Comparison of ENCODE assay signal across 12 cellular contexts in the genomic region with DNA sequence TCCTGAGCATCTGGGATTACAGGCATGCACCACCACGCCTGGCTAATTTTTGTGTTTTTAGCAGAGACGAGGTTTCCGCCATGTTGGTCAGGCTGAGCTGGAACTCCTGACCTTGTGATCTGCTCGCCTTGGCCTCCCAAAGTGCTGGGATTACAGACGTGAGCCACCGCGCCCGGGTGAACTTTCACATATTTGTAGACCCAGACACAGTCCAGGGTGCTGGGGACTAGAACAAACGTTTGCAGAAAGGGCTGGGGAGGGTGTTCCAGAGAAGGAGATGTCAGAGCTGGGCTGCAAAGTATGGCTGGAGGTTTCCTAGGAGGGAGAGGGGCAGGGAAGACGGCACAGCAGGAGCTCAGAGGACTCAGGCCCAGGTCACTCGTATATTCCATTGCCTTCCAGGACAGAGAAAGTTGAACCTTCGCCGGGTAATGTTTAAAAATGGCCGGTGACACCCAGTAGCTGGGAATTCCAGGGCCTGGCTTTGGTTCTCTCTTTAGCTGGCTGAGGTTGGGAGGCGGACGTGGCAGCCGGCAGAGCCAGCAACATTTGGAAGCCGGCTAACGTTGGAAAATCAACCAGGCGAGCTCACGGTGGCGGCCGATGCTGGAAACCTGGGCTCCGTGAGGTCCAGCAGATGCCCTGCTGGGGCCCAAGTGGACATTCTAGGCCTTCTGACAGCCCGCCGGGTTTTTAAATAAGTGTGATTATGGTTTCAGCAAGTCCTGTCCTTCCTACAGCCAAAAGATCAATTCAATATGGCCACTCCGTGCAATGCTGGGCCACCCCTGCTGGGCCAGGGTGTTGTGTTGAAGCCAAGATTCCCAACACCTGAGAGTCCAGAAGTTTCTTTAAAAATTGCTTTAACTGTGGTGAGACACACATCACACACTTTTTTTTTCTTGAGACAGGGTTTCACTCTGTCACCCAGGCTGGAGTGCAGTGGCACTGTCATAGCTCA. TPM values are rescaled to one million over a fixed set of nuclear protein-coding genes. Genes with fewer than 3 reads are reported as not detected.
DNase-seq lines count a peak whose midpoint lies in the region; ATAC-seq and TF ChIP-seq lines count a peak whose summit lies in the region.
"Had no signal": no experiment of that assay in that cellular context is flagged by ENCODE, and none has a peak within 500 bp of the region (broad histone marks: within the 10 kb centered on the region; RNA-seq: fewer than 3 reads in every experiment).

No MANE protein-coding gene starts in this region.

- TF ChIP-seq CTCF in coronary artery (IDR thresholded peaks at IDR 0.05) (no peak), right lobe of liver (IDR thresholded peaks at IDR 0.05) (no peak)

- peak; percentile 56 for TF ChIP-seq POLR2A in right lobe of liver (IDR thresholded peaks at IDR 0.05)

- H3K27me3 ChIP-seq in H7 (ENCODE audit: control insufficient read depth, insufficient read depth, low read length) (no peaks in the 10 kb centered on the region), right lobe of liver (no peaks in the 10 kb centered on the region), skeletal muscle tissue (ENCODE audit: control insufficient read depth in 3 of 3, insufficient read depth in 3 of 3, low read length in 3 of 3) (no peaks in the 10 kb centered on the region)

- intact Hi-C loops in right lobe of liver (cut with DNase I) = no loop called here

- DNase-seq in H7 = peak; percentile 64
- peak; percentile 79 for DNase-seq in coronary artery (ENCODE audit: low spot score)
- peak in 1 of 3 donors; percentile 67 for DNase-seq in right lobe of liver
- no peak for DNase-seq in DMS79 treated with DMSO at 0.1 percent for 48 hours (lab: John Stamatoyannopoulos, UW)
- DNase-seq in HK-2 (ENCODE audit: unreplicated experiment) = no peak
- DNase-seq: islet precursor cell; stimulated activated CD4-positive, alpha-beta T cell treated with anti-CD3 and anti-CD28 coated beads, Interleukin-15, amount 100 ng/mL, for 24 hours; stimulated activated naive CD8-positive, alpha-beta T cell treated with anti-CD3 and anti-CD28 coated beads, Interleukin-15, amount 100 ng/mL, for 72 hours; T-helper 17 cell had no signal

- H3K9ac ChIP-seq in skeletal muscle tissue (ENCODE audit: low read depth in 1 of 3, low read length in 3 of 3) = peak overlapping the region; percentile 63 to 83 (median 76)

- peak in 2 of 4 donors; percentile 0 for ATAC-seq in right lobe of liver
- ATAC-seq in HG03439 (IDR thresholded peaks at IDR 0.05; ENCODE audit: unreplicated experiment) = no peak
- ATAC-seq in HG03097 (IDR thresholded peaks at IDR 0.05; ENCODE audit: low FRiP score, unreplicated experiment) = no peak
- ATAC-seq: stimulated activated naive CD8-positive, alpha-beta T cell treated with anti-CD3 and anti-CD28 coated beads, Interleukin-15, amount 100 ng/mL, for 72 hours; T-helper 17 cell had no signal

- H3K4me1 ChIP-seq in right lobe of liver = peaks cover 0 to 86% (median 28%) of the 10 kb centered on the region in 4 donors
- peaks cover 36 to 65% (median 55%) of the 10 kb centered on the region in 3 donors for H3K4me1 ChIP-seq in skeletal muscle tissue (ENCODE audit: control insufficient read depth in 3 of 3, insufficient read depth in 3 of 3, low read length in 3 of 3)

- H3K36me3 ChIP-seq in H7 (replicated peaks; ENCODE audit: control insufficient read depth, insufficient read depth, low read length) (no peaks in the 10 kb centered on the region), right lobe of liver (peaks cover 0 to 3% (median 0%) of the 10 kb centered on the region in 4 donors), skeletal muscle tissue (ENCODE audit: control insufficient read depth in 3 of 3, insufficient read depth in 3 of 3, low read length in 3 of 3) (no peaks in the 10 kb centered on the region)

- H3K27ac ChIP-seq in coronary artery = peak overlapping the region; percentile 77 to 100
- peak overlapping the region; percentile 88 to 100 (median 99) for H3K27ac ChIP-seq in right lobe of liver
- peak overlapping the region; percentile 97 for H3K27ac ChIP-seq in skeletal muscle tissue (ENCODE audit: low read depth, low read length)

- H3K9me3 ChIP-seq in right lobe of liver = no peaks in the 10 kb centered on the region
- no peaks in the 10 kb centered on the region for H3K9me3 ChIP-seq in skeletal muscle tissue (ENCODE audit: control insufficient read depth in 3 of 3, low read length in 3 of 3)

- WGBS in right lobe of liver (ENCODE audit: insufficient coverage, low coverage, low lambda C conversion rate, missing lambda C conversion rate) = 19% methylated on average over 7 of the region's 27 CpGs

- H3K4me3 ChIP-seq in H7 (ENCODE audit: insufficient read depth, low read depth, low read length) (no peak overlapping the region), coronary artery (peak overlapping the region; percentile 61), right lobe of liver (peak overlapping the region; percentile 42 to 66 (median 59)), skeletal muscle tissue (ENCODE audit: low read length in 3 of 3) (peak overlapping the region; percentile 9 to 54 (median 30))

RNA-seq across cellular contexts. Expression of a gene that starts 41.5 kb away (rescaled TPM):
- 1.7 and 2.2 TPM in 2 replicates for total RNA-seq in H7 (2014; rRNA removed; shearing (Covaris generic))
- total RNA-seq in right lobe of liver (100 to 1,000 TPM in 4 of 6 experiments, 10 to 100 TPM in 2; 94.6 to 168 (median 120) TPM), skeletal muscle tissue (8.4 TPM)

Comparison
In these comparisons a context has a peak if more than half of its experiments do, and no peak if none do; other contexts are left out.
1. DNase-seq: peak in H7 (single experiment) and coronary artery (single experiment); none in DMS79 treated with DMSO at 0.1 percent for 48 hours (single experiment) and HK-2 (single experiment).
2. RNA of a gene that starts 41.5 kb away (total RNA-seq): 94.6 to 168 TPM in right lobe of liver; 8.4 TPM in skeletal muscle tissue (single experiment) and 1.7 to 2.2 TPM in H7; every median in the first group is over 10 times any median in the second.
3. Peak in every context shown above with its lines, with median percentiles within 50 percentile points of each other: H3K27ac ChIP-seq.